ENCODE assay signal across 31 cellular contexts in the genomic region with DNA sequence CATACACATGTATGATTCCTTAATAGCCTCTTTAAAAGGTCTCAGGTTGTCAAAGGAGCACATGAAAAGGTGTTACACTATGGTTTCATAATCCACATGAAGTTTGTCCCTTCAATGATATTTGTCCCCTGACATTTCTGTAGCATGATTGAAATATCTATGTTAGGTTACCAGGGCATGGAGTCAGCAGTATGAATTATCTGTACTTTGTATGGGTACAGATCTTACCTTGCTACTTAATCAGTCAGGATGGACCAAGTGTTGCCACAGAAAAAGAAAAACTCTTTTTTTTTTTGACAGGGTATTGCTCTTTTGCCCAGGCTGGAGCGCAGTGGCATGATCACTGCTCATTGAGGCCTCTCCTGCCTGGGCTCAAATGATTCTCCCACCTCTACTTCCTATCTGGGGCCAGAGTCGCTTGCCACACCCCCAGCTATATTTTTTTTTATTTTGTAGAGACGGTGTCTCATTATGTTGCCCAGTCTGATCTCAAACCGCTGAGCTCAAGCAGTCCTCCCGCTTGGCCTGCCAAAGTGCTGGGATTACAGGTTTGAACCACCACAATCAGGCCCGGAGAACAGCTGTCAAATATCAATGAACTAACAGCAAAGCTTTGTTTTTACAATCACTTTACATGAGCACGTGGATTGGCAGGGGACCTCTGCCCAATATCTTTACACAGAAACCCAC.
DNase-seq lines count a peak whose midpoint lies in the region; ATAC-seq and TF ChIP-seq lines count a peak whose summit lies in the region.
"Had no signal": no experiment of that assay in that cellular context is flagged by ENCODE, and none has a peak within 500 bp of the region (broad histone marks: within the 10 kb centered on the region; RNA-seq: fewer than 3 reads in every experiment).

No MANE protein-coding gene starts in this region.

- no peak overlapping the region for H3K18ac ChIP-seq in mesenchymal stem cell (ENCODE audit: low read depth in 1 of 2, low read length in 2 of 2)

- H3K4ac ChIP-seq in mesenchymal stem cell (ENCODE audit: low read depth in 1 of 2, low read length in 2 of 2) = no peak overlapping the region

- DNase-seq in Right ventricle myocardium inferior (ENCODE audit: missing footprints) = peak; percentile 58
- no peak for DNase-seq in cardiac septum (ENCODE audit: low spot score)
- DNase-seq in mesenchymal stem cell = no peak
- no peak for DNase-seq in osteocyte (ENCODE audit: extremely low spot score, unreplicated experiment)
- DNase-seq in stimulated activated CD4-positive, alpha-beta T cell treated with anti-CD3 and anti-CD28 coated beads, Interleukin-2, amount 100 ng/mL, for 24 hours = no peak
- no peak for DNase-seq in NCI-H345 (lab: John Stamatoyannopoulos, UW)
- DNase-seq in PC-3 = no peak
- DNase-seq: activated CD4-positive, alpha-beta T cell treated with anti-CD3 and anti-CD28 coated beads for 48 hours; activated CD8-positive, alpha-beta memory T cell treated with anti-CD3 and anti-CD28 coated beads for 24 hours; activated T-cell treated with anti-CD3 and anti-CD28 coated beads for 4 hours; AML-193; amygdala; CD4-positive, alpha-beta T cell; effector memory CD4-positive, alpha-beta T cell; head of caudate nucleus; KBM-7; lower lobe of right lung; naive thymus-derived CD8-positive, alpha-beta T cell; NCI-H2029; NCI-H2227 treated with DMSO at 0.1 percent for 48 hours; NCI-H774; RPMI8226; stimulated activated naive CD8-positive, alpha-beta T cell treated with anti-CD3 and anti-CD28 coated beads, Interleukin-15, Interleukin-2, amounts not matched to agents 100 U/mL and 50 U/mL, for 24 hours; T-cell; upper lobe of right lung; WERI-Rb-1 had no signal

- H3K9me3 ChIP-seq in mesenchymal stem cell (ENCODE audit: control insufficient read depth, low read length) (no peaks in the 10 kb centered on the region), PC-3 (ENCODE audit: low read length) (no peaks in the 10 kb centered on the region)
- H3K9me3 ChIP-seq: A549, lower lobe of right lung, upper lobe of right lung had no signal

- H2AFZ ChIP-seq in mesenchymal stem cell (ENCODE audit: low read depth, low read length) (no peak overlapping the region), PC-3 (ENCODE audit: low read length) (no peak overlapping the region)

- H4K20me1 ChIP-seq in PC-3 (ENCODE audit: low read length) = no peaks in the 10 kb centered on the region

- CTCF ChIA-PET in PC-3 (lab: Charles Lee) = interaction anchor here (0.7 kb wide), 1 partner anchor 155 kb away, joined by 5 read pairs; no protein-coding TSS in a partner anchor

- BruUV-seq in PC-3 (replicated peaks; lab: Mats Ljungman, UMichigan) = no TSS peak

- no peak overlapping the region for H2BK5ac ChIP-seq in mesenchymal stem cell (ENCODE audit: low read depth, low read length, poor library complexity, severe bottlenecking)

- H3K27me3 Mint-ChIP-seq in brain (no peaks in the 10 kb centered on the region), osteocyte (ENCODE audit: unreplicated experiment) (no peaks in the 10 kb centered on the region)
- H3K27me3 Mint-ChIP-seq: activated naive CD4-positive, alpha-beta T cell treated with anti-CD3 and anti-CD28 coated beads, Interleukin-2, amount 50 U/mL, for 24 hours; CD4-positive, alpha-beta T cell; naive thymus-derived CD8-positive, alpha-beta T cell; T-cell had no signal

- no peak overlapping the region for H2AK5ac ChIP-seq in mesenchymal stem cell (ENCODE audit: low read length, severe bottlenecking)

- H3K27ac Mint-ChIP-seq in brain = peak overlapping the region in 3 of 5 experiments; percentile 47 to 69 (median 49)
- no peak overlapping the region for H3K27ac Mint-ChIP-seq in osteocyte (ENCODE audit: unreplicated experiment)
- H3K27ac Mint-ChIP-seq: activated naive CD4-positive, alpha-beta T cell treated with anti-CD3 and anti-CD28 coated beads, Interleukin-2, amount 50 U/mL, for 24 hours; CD4-positive, alpha-beta T cell; naive thymus-derived CD8-positive, alpha-beta T cell; T-cell had no signal

- no peak overlapping the region for H4K8ac ChIP-seq in mesenchymal stem cell (ENCODE audit: low read length)

- H3K36me3 Mint-ChIP-seq in brain = peaks cover 6% of the 10 kb centered on the region
- no peaks in the 10 kb centered on the region for H3K36me3 Mint-ChIP-seq in osteocyte (ENCODE audit: unreplicated experiment)
- H3K36me3 Mint-ChIP-seq: activated naive CD4-positive, alpha-beta T cell treated with anti-CD3 and anti-CD28 coated beads, Interleukin-2, amount 50 U/mL, for 24 hours; naive thymus-derived CD8-positive, alpha-beta T cell; T-cell had no signal

- H3K4me3 ChIP-seq in mesenchymal stem cell (ENCODE audit: insufficient read depth in 1 of 2, low read depth in 1 of 2, low read length in 2 of 2) = no peak overlapping the region
- H3K4me3 ChIP-seq in PC-3 (ENCODE audit: low read length) = no peak overlapping the region
- H3K4me3 ChIP-seq: A549, coronary artery, lower lobe of right lung, smooth muscle cell, upper lobe of right lung had no signal

- ATAC-seq in Right ventricle myocardium inferior (peak; percentile 57), PC-3 (no peak)
- ATAC-seq: A549; lower lobe of right lung; naive thymus-derived CD8-positive, alpha-beta T cell; stimulated activated naive CD8-positive, alpha-beta T cell treated with anti-CD3 and anti-CD28 coated beads, Interleukin-15, Interleukin-2, amounts not matched to agents 100 U/mL and 50 U/mL, for 24 hours; T-cell; upper lobe of right lung had no signal

- H3K4me2 ChIP-seq in mesenchymal stem cell (ENCODE audit: low read length, poor library complexity, severe bottlenecking) (no peak overlapping the region), PC-3 (ENCODE audit: low read length) (no peak overlapping the region)
- H3K4me2 ChIP-seq: A549, smooth muscle cell had no signal

- H3K27ac ChIP-seq in mesenchymal stem cell (ENCODE audit: low read length, poor library complexity, severe bottlenecking) = no peak overlapping the region
- H3K27ac ChIP-seq in PC-3 (ENCODE audit: low read length) = no peak overlapping the region
- H3K27ac ChIP-seq: A549, coronary artery, lower lobe of right lung, upper lobe of right lung, WERI-Rb-1 had no signal

- H2BK120ac ChIP-seq in mesenchymal stem cell (ENCODE audit: low read depth, low read length) = no peak overlapping the region

- H3K14ac ChIP-seq in mesenchymal stem cell (ENCODE audit: low read length in 2 of 2) = no peak overlapping the region

- intact Hi-C loops in Right ventricle myocardium inferior (cut with DNase I) = no loop called here
- intact Hi-C loops in cardiac septum (cut with DNase I) = no loop called here
- intact Hi-C loops in PC-3 (cut with micrococcal nuclease) = no loop called here

- no peak overlapping the region for H4K91ac ChIP-seq in mesenchymal stem cell (ENCODE audit: low read length)

- 84% methylated on average over 7 of the region's 7 CpGs for WGBS in mesenchymal stem cell

- H3K79me1 ChIP-seq in mesenchymal stem cell (replicated peaks; ENCODE audit: low read length, poor library complexity, severe bottlenecking) = no peaks in the 10 kb centered on the region

- H3K9me2 ChIP-seq in PC-3 (replicated peaks; ENCODE audit: low read length) = no peaks in the 10 kb centered on the region

- H3K23ac ChIP-seq in mesenchymal stem cell (ENCODE audit: low read length in 2 of 2) = no peak overlapping the region

- peak overlapping the region; percentile 49 for H2BK15ac ChIP-seq in mesenchymal stem cell (ENCODE audit: low read depth, poor library complexity, severe bottlenecking)

- no peaks in the 10 kb centered on the region for H3K4me1 ChIP-seq in mesenchymal stem cell (ENCODE audit: control insufficient read depth, insufficient read depth, low read depth, low read length)
- no peaks in the 10 kb centered on the region for H3K4me1 ChIP-seq in PC-3 (ENCODE audit: insufficient read depth, low read length)
- H3K4me1 ChIP-seq: A549, lower lobe of right lung, upper lobe of right lung had no signal

- POLR2A ChIA-PET in PC-3 (lab: Charles Lee; ENCODE audit: unreplicated experiment) = no interaction called here

- no peak overlapping the region for H3K4me3 Mint-ChIP-seq in brain
- no peak overlapping the region for H3K4me3 Mint-ChIP-seq in osteocyte (ENCODE audit: unreplicated experiment)
- H3K4me3 Mint-ChIP-seq: activated naive CD4-positive, alpha-beta T cell treated with anti-CD3 and anti-CD28 coated beads, Interleukin-2, amount 50 U/mL, for 24 hours; CD4-positive, alpha-beta T cell; naive thymus-derived CD8-positive, alpha-beta T cell; T-cell had no signal

- no peaks in the 10 kb centered on the region for H3F3A ChIP-seq in PC-3 (ENCODE audit: low read length, unreplicated experiment)

- H2BK12ac ChIP-seq in mesenchymal stem cell (ENCODE audit: low read length in 2 of 2) = no peak overlapping the region

- H3K9ac ChIP-seq in mesenchymal stem cell (ENCODE audit: low read length) (no peak overlapping the region), PC-3 (ENCODE audit: low read length) (no peak overlapping the region)

- H3K4me1 Mint-ChIP-seq in brain (peaks cover 36% of the 10 kb centered on the region), osteocyte (ENCODE audit: unreplicated experiment) (no peaks in the 10 kb centered on the region)
- H3K4me1 Mint-ChIP-seq: activated naive CD4-positive, alpha-beta T cell treated with anti-CD3 and anti-CD28 coated beads, Interleukin-2, amount 50 U/mL, for 24 hours; naive thymus-derived CD8-positive, alpha-beta T cell; T-cell had no signal

- H3K36me3 ChIP-seq in mesenchymal stem cell (ENCODE audit: control insufficient read depth in 1 of 2, insufficient read depth in 2 of 2, low read depth in 1 of 2, low read length in 2 of 2) = no peaks in the 10 kb centered on the region
- H3K36me3 ChIP-seq in PC-3 (ENCODE audit: low read depth, low read length) = no peaks in the 10 kb centered on the region
- H3K36me3 ChIP-seq: lower lobe of right lung, upper lobe of right lung, WERI-Rb-1 had no signal

- no peaks in the 10 kb centered on the region for H3K79me2 ChIP-seq in PC-3 (ENCODE audit: low read length)

- H3K27me3 ChIP-seq in mesenchymal stem cell (ENCODE audit: control insufficient read depth in 1 of 2, insufficient read depth in 1 of 2, low read length in 2 of 2) = no peaks in the 10 kb centered on the region
- H3K27me3 ChIP-seq in PC-3 (ENCODE audit: low read length) = no peaks in the 10 kb centered on the region
- H3K27me3 ChIP-seq: upper lobe of right lung had no signal

- H3K9me3 Mint-ChIP-seq in brain (peaks cover 2 to 8% (median 3%) of the 10 kb centered on the region in 5 experiments), osteocyte (ENCODE audit: unreplicated experiment) (no peaks in the 10 kb centered on the region)
- H3K9me3 Mint-ChIP-seq: activated naive CD4-positive, alpha-beta T cell treated with anti-CD3 and anti-CD28 coated beads, Interleukin-2, amount 50 U/mL, for 24 hours; CD4-positive, alpha-beta T cell; T-cell had no signal

- TF ChIP-seq CTCF in brain (conservative IDR thresholded peaks at IDR 0.05) (no peak), osteocyte (IDR thresholded peaks at IDR 0.05) (no peak), PC-3 (conservative IDR thresholded peaks at IDR 0.05; ENCODE audit: low read depth, low read length) (no peak)
